ENCODE assay signal across 20 cellular contexts in the genomic region with DNA sequence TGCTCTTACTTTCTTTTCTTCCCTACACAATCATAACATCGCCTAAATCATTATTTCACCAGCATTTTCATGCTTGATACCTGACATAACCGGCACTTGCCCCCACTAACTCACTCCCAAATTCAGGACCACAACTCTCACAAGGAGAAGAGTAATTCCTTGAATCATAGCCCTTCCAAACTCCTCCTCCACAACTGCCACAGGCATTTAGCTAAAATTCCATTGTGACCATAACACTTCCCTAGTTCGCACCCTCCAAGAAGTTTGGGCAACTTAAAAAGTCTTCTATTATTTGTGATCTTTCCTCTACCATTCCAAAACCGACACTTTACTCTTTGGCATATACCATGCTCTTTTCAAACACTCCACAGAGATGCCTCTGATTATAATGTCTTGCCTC. TPM values are rescaled to one million over a fixed set of nuclear protein-coding genes. Genes with fewer than 3 reads are reported as not detected.
A peak's percentile ranks its signal among the peaks of the same experiment; 100 is the strongest.
DNase-seq lines count a peak whose midpoint lies in the region; ATAC-seq and TF ChIP-seq lines count a peak whose summit lies in the region.
"Had no signal": no experiment of that assay in that cellular context is flagged by ENCODE, and none has a peak within 500 bp of the region (broad histone marks: within the 10 kb centered on the region; RNA-seq: fewer than 3 reads in every experiment).

No MANE protein-coding gene starts in this region.

- H3K27ac Mint-ChIP-seq in activated naive CD4-positive, alpha-beta T cell treated with anti-CD3 and anti-CD28 coated beads, Interleukin-2, amount 50 U/mL, for 24 hours, result peak overlapping the region; percentile 56
- peak overlapping the region; percentile 38 for H3K27ac Mint-ChIP-seq in activated T-helper 2 cell treated with anti-CD3 and anti-CD28 coated beads, Interferon-gamma antibody, Interleukin-2, Interleukin-4, amounts not matched to agents 10 μg/mL and 5 μg/mL and 100 μg/mL, durations not matched to agents 14 hours and 24 hours and 36 hours
- peak overlapping the region; percentile 47 for H3K27ac Mint-ChIP-seq in neural crest cell (ENCODE audit: unreplicated experiment)
- H3K27ac Mint-ChIP-seq: mesothelial cell of epicardium; nephron progenitor cell; T-helper 1 cell treated with Interleukin-12 subunit alpha and Interleukin-12 subunit beta and Interleukin-4 antibody, amounts not matched to agents 30 μg/mL and 1 μg/mL, for 36 hours had no signal

- H3K9me3 Mint-ChIP-seq in activated naive CD4-positive, alpha-beta T cell treated with anti-CD3 and anti-CD28 coated beads, Interleukin-2, amount 50 U/mL, for 24 hours, result no peaks in the 10 kb centered on the region
- H3K9me3 Mint-ChIP-seq in activated T-helper 2 cell treated with anti-CD3 and anti-CD28 coated beads, Interferon-gamma antibody, Interleukin-2, Interleukin-4, amounts not matched to agents 10 μg/mL and 5 μg/mL and 100 μg/mL, durations not matched to agents 14 hours and 24 hours and 36 hours, result peaks cover 4% of the 10 kb centered on the region
- H3K9me3 Mint-ChIP-seq in neural crest cell, result peaks cover 3% of the 10 kb centered on the region
- H3K9me3 Mint-ChIP-seq: mesothelial cell of epicardium, nephron progenitor cell had no signal

- intact Hi-C loops in activated T-helper 2 cell treated with anti-CD3 and anti-CD28 coated beads, Interferon-gamma antibody, Interleukin-2, Interleukin-4, amounts not matched to agents 10 μg/mL and 5 μg/mL and 100 μg/mL, durations not matched to agents 14 hours and 24 hours and 36 hours (cut with micrococcal nuclease), result loop anchor here (5.0 kb wide), 1 partner anchor 70 kb away; the partner anchor contains the start of gene ATR

- no peaks in the 10 kb centered on the region for H3K27me3 Mint-ChIP-seq in activated naive CD4-positive, alpha-beta T cell treated with anti-CD3 and anti-CD28 coated beads, Interleukin-2, amount 50 U/mL, for 24 hours
- no peaks in the 10 kb centered on the region for H3K27me3 Mint-ChIP-seq in activated T-helper 2 cell treated with anti-CD3 and anti-CD28 coated beads, Interferon-gamma antibody, Interleukin-2, Interleukin-4, amounts not matched to agents 10 μg/mL and 5 μg/mL and 100 μg/mL, durations not matched to agents 14 hours and 24 hours and 36 hours (ENCODE audit: low read depth)
- H3K27me3 Mint-ChIP-seq in neural crest cell (ENCODE audit: low read depth), result no peaks in the 10 kb centered on the region

- no peak for TF ChIP-seq CTCF in neural crest cell (conservative IDR thresholded peaks at IDR 0.05)

- DNase-seq in activated naive CD4-positive, alpha-beta T cell treated with anti-CD3 and anti-CD28 coated beads, Interleukin-2, amount 50 U/mL, for 16 hours, result no peak
- DNase-seq in EH (ENCODE audit: low read depth) (peak; percentile 53), neural crest cell (ENCODE audit: low read depth, low spot score) (no peak), DMS79 (lab: John Stamatoyannopoulos, UW) (no peak), left lobe of liver (ENCODE audit: low spot score) (no peak)
- no peak for DNase-seq in activated T-helper 2 cell treated with anti-CD3 and anti-CD28 coated beads, Interferon-gamma antibody, Interleukin-2, Interleukin-4, amounts not matched to agents 10 μg/mL and 5 μg/mL and 100 μg/mL, durations not matched to agents 14 hours and 24 hours and 36 hours (ENCODE audit: low spot score)
- DNase-seq: adrenal gland; brain microvascular endothelial cell; Calu3; NCI-H510A; nephron progenitor cell; pancreas; SK-N-SH; spleen; stimulated activated CD4-positive, alpha-beta T cell treated with anti-CD3 and anti-CD28 coated beads, Interleukin-2, amount 100 ng/mL, for 48 hours; upper lobe of left lung had no signal

- H3K36me3 Mint-ChIP-seq in activated naive CD4-positive, alpha-beta T cell treated with anti-CD3 and anti-CD28 coated beads, Interleukin-2, amount 50 U/mL, for 24 hours, result peaks cover 31% of the 10 kb centered on the region
- peaks cover 50% of the 10 kb centered on the region for H3K36me3 Mint-ChIP-seq in activated T-helper 2 cell treated with anti-CD3 and anti-CD28 coated beads, Interferon-gamma antibody, Interleukin-2, Interleukin-4, amounts not matched to agents 10 μg/mL and 5 μg/mL and 100 μg/mL, durations not matched to agents 14 hours and 24 hours and 36 hours (ENCODE audit: low read depth)
- peaks cover 13% of the 10 kb centered on the region for H3K36me3 Mint-ChIP-seq in neural crest cell (ENCODE audit: low read depth)

- no peak overlapping the region for H3K4me3 Mint-ChIP-seq in activated naive CD4-positive, alpha-beta T cell treated with anti-CD3 and anti-CD28 coated beads, Interleukin-2, amount 50 U/mL, for 24 hours
- no peak overlapping the region for H3K4me3 Mint-ChIP-seq in activated T-helper 2 cell treated with anti-CD3 and anti-CD28 coated beads, Interferon-gamma antibody, Interleukin-2, Interleukin-4, amounts not matched to agents 10 μg/mL and 5 μg/mL and 100 μg/mL, durations not matched to agents 14 hours and 24 hours and 36 hours (ENCODE audit: low read depth)
- no peak overlapping the region for H3K4me3 Mint-ChIP-seq in neural crest cell
- H3K4me3 Mint-ChIP-seq: mesothelial cell of epicardium; nephron progenitor cell; T-helper 1 cell treated with Interleukin-12 subunit alpha and Interleukin-12 subunit beta and Interleukin-4 antibody, amounts not matched to agents 30 μg/mL and 1 μg/mL, for 36 hours had no signal

- peaks cover 23% of the 10 kb centered on the region for H3K4me1 Mint-ChIP-seq in activated naive CD4-positive, alpha-beta T cell treated with anti-CD3 and anti-CD28 coated beads, Interleukin-2, amount 50 U/mL, for 24 hours
- peaks cover 20% of the 10 kb centered on the region for H3K4me1 Mint-ChIP-seq in activated T-helper 2 cell treated with anti-CD3 and anti-CD28 coated beads, Interferon-gamma antibody, Interleukin-2, Interleukin-4, amounts not matched to agents 10 μg/mL and 5 μg/mL and 100 μg/mL, durations not matched to agents 14 hours and 24 hours and 36 hours (ENCODE audit: low read depth)
- no peaks in the 10 kb centered on the region for H3K4me1 Mint-ChIP-seq in neural crest cell
- H3K4me1 Mint-ChIP-seq: nephron progenitor cell had no signal

- ATAC-seq in GM19467 (IDR thresholded peaks at IDR 0.05; ENCODE audit: unreplicated experiment), result no peak
- ATAC-seq in left lobe of liver, result no peak
- ATAC-seq: pancreas had no signal

RNA-seq across cellular contexts. Expression of gene XRN1, which starts 59.4 kb away (rescaled TPM):
- 51.4 and 55.4 TPM in 2 replicates for total RNA-seq in activated T-helper 2 cell treated with anti-CD3 and anti-CD28 coated beads, Interferon-gamma antibody, Interleukin-2, Interleukin-4, amounts not matched to agents 10 μg/mL and 5 μg/mL and 100 μg/mL, durations not matched to agents 14 hours and 24 hours and 36 hours
- total RNA-seq in neural crest cell (20.0 and 23.5 TPM in 2 replicates), left lobe of liver (22.3 TPM)
